Comparison of ENCODE assay signal across 20 cellular contexts in genomic region chr17:69250641-69251040, GRCh38.
"Had no signal": no experiment of that assay in that cellular context is flagged by ENCODE, and none has a peak within 500 bp of the region (broad histone marks: within the 10 kb centered on the region; RNA-seq: fewer than 3 reads in every experiment).

No MANE protein-coding gene starts in this region.

- H3K4me1 Mint-ChIP-seq: activated CD8-positive, alpha-beta memory T cell treated with anti-CD3 and anti-CD28 coated beads, Interleukin-2, amount 10 ng/mL, durations not matched to agents 7 days and 5 days; natural killer cell had no signal

- H3K27ac Mint-ChIP-seq: activated CD8-positive, alpha-beta memory T cell treated with anti-CD3 and anti-CD28 coated beads, Interleukin-2, amount 10 ng/mL, durations not matched to agents 7 days and 5 days; activated naive CD4-positive, alpha-beta T cell treated with anti-CD3 and anti-CD28 coated beads, Interleukin-2, amount 50 U/mL, for 72 hours; activated T-cell treated with anti-CD3 and anti-CD28 coated beads, Interleukin-2, amount 50 U/mL, for 24 hours; effector memory CD8-positive, alpha-beta T cell; natural killer cell had no signal

- H3K4me3 ChIP-seq: ascending aorta, mucosa of descending colon, prostate gland, right lobe of liver, transverse colon had no signal

- H3K9me3 Mint-ChIP-seq: activated naive CD4-positive, alpha-beta T cell treated with anti-CD3 and anti-CD28 coated beads, Interleukin-2, amount 50 U/mL, for 72 hours; activated T-cell treated with anti-CD3 and anti-CD28 coated beads, Interleukin-2, amount 50 U/mL, for 24 hours; effector memory CD8-positive, alpha-beta T cell; natural killer cell had no signal

- H3K4me1 ChIP-seq: ascending aorta, prostate gland, transverse colon had no signal

- H3K4me3 Mint-ChIP-seq: activated CD8-positive, alpha-beta memory T cell treated with anti-CD3 and anti-CD28 coated beads, Interleukin-2, amount 10 ng/mL, durations not matched to agents 7 days and 5 days; activated T-cell treated with anti-CD3 and anti-CD28 coated beads, Interleukin-2, amount 50 U/mL, for 24 hours; effector memory CD8-positive, alpha-beta T cell; natural killer cell had no signal

- H3K27me3 Mint-ChIP-seq: activated CD8-positive, alpha-beta memory T cell treated with anti-CD3 and anti-CD28 coated beads, Interleukin-2, amount 10 ng/mL, durations not matched to agents 7 days and 5 days; activated T-cell treated with anti-CD3 and anti-CD28 coated beads, Interleukin-2, amount 50 U/mL, for 24 hours; effector memory CD8-positive, alpha-beta T cell had no signal

- H3K27me3 ChIP-seq: ascending aorta, right lobe of liver, transverse colon had no signal

- H3K36me3 Mint-ChIP-seq: activated naive CD4-positive, alpha-beta T cell treated with anti-CD3 and anti-CD28 coated beads, Interleukin-2, amount 50 U/mL, for 72 hours had no signal

- DNase-seq: activated CD4-positive, alpha-beta T cell treated with anti-CD3 and anti-CD28 coated beads, Interleukin-2, amount 50 U/mL, for 4 hours; activated CD8-positive, alpha-beta memory T cell treated with anti-CD3 and anti-CD28 coated beads, Interleukin-2, amount 10 ng/mL, durations not matched to agents 7 days and 5 days; activated effector memory CD4-positive, alpha-beta T cell treated with anti-CD3 and anti-CD28 coated beads, Interleukin-2, amount 50 U/mL, for 16 hours; activated T-cell treated with anti-CD3 and anti-CD28 coated beads, Interleukin-2, amount 50 U/mL, for 24 hours; central memory CD4-positive, alpha-beta T cell; cortex of kidney; effector memory CD8-positive, alpha-beta T cell; glutamatergic neuron; mammary epithelial cell; mucosa of descending colon; natural killer cell; nucleus accumbens; right lobe of liver; stimulated activated CD4-positive, alpha-beta T cell treated with anti-CD3 and anti-CD28 coated beads, Interleukin-2, amount 100 ng/mL, for 24 hours; stimulated activated naive CD4-positive, alpha-beta T cell; substantia nigra; transverse colon had no signal

- H3K27ac ChIP-seq: ascending aorta, prostate gland, right lobe of liver, transverse colon had no signal

- H3K36me3 ChIP-seq: prostate gland had no signal
